ENCODE assay signal across 9 cellular contexts in genomic region chr12:24109381-24110039, GRCh38.
A peak's percentile ranks its signal among the peaks of the same experiment; 100 is the strongest.
DNase-seq lines count a peak whose midpoint lies in the region; ATAC-seq and TF ChIP-seq lines count a peak whose summit lies in the region.
"Had no signal": no experiment of that assay in that cellular context is flagged by ENCODE, and none has a peak within 500 bp of the region (broad histone marks: within the 10 kb centered on the region; RNA-seq: fewer than 3 reads in every experiment).

No MANE protein-coding gene starts in this region.

- H3K9me3 ChIP-seq in RWPE2 (ENCODE audit: severe bottlenecking), result no peaks in the 10 kb centered on the region
- H3K9me3 ChIP-seq: SJSA1 had no signal

- DNase-seq in GM12864 (ENCODE audit: low read depth) (peak; percentile 39), RWPE2 (ENCODE audit: low spot score) (no peak), iPS-NIHi11 (ENCODE audit: low spot score) (peak; percentile 23), 8988T (no peak), caudate nucleus (lab: John Stamatoyannopoulos, UW) (no peak), GF-D8 (lab: John Stamatoyannopoulos, UW) (no peak)

- H3K27ac ChIP-seq in RWPE2 (ENCODE audit: poor library complexity, severe bottlenecking) (no peak overlapping the region), caudate nucleus (ENCODE audit: low read depth, low read length) (no peak overlapping the region)
- H3K27ac ChIP-seq: SJSA1 had no signal

- H3K27me3 ChIP-seq in RWPE2 (ENCODE audit: insufficient read depth, poor library complexity, severe bottlenecking), result no peaks in the 10 kb centered on the region
- H3K27me3 ChIP-seq: SJSA1 had no signal

- TF ChIP-seq CTCF in GM12864 (IDR thresholded peaks at IDR 0.05; ENCODE audit: low read depth, low read length, missing control alignments), result peak; percentile 48
- TF ChIP-seq CTCF in RWPE2 (IDR thresholded peaks at IDR 0.05; ENCODE audit: poor library complexity, severe bottlenecking), result peak; percentile 52

- H3K4me1 ChIP-seq in RWPE2 (ENCODE audit: insufficient read depth, poor library complexity, severe bottlenecking), result no peaks in the 10 kb centered on the region

- peak; percentile 92 for ATAC-seq in GM21390 (IDR thresholded peaks at IDR 0.05; ENCODE audit: unreplicated experiment)
- ATAC-seq in HG03565 (IDR thresholded peaks at IDR 0.05; ENCODE audit: unreplicated experiment), result peak; percentile 90
- no peak for ATAC-seq in RWPE2 (ENCODE audit: low read depth)

- H3K36me3 ChIP-seq in RWPE2 (ENCODE audit: low read depth), result no peaks in the 10 kb centered on the region
- H3K36me3 ChIP-seq: SJSA1 had no signal

- H3K4me3 ChIP-seq in GM12864 (ENCODE audit: low read depth, low read length) (no peak overlapping the region), RWPE2 (ENCODE audit: severe bottlenecking) (no peak overlapping the region)
- H3K4me3 ChIP-seq: SJSA1 had no signal

Comparison
In these comparisons a context has a peak if more than half of its experiments do, and no peak if none do; other contexts are left out.
1. DNase-seq: peak in GM12864 (single experiment) and iPS-NIHi11 (single experiment); none in RWPE2 (single experiment), 8988T (single experiment), caudate nucleus (0 of 61) and GF-D8 (single experiment).